17 cellular contexts compared by ENCODE assay signal in genomic region chr2:189336276-189336975, GRCh38.
"Had no signal": no experiment of that assay in that cellular context is flagged by ENCODE, and none has a peak within 500 bp of the region (broad histone marks: within the 10 kb centered on the region; RNA-seq: fewer than 3 reads in every experiment).

No MANE protein-coding gene starts in this region.

- H3K4me3 ChIP-seq: gastroesophageal sphincter, tibial nerve had no signal

- H3K9me3 ChIP-seq: gastroesophageal sphincter had no signal

- H3K9ac ChIP-seq: parathyroid adenoma had no signal

- DNase-seq: activated B cell treated with CpG ODN at 0.5 μM for 24 hours; activated CD4-positive, alpha-beta T cell treated with anti-CD3 and anti-CD28 coated beads, Interleukin-2, amount 10 ng/mL, durations not matched to agents 24 days and 14 days; activated naive CD4-positive, alpha-beta T cell treated with anti-CD3 and anti-CD28 coated beads for 36 hours; central memory CD4-positive, alpha-beta T cell; cortex of kidney; effector memory CD8-positive, alpha-beta T cell; erythroblast; kidney; left ventricle myocardium superior; retina; small intestine had no signal

- ATAC-seq: activated T-helper 17 cell treated with anti-CD3 and anti-CD28 coated beads, Interleukin-2, amount 50 U/mL, for 72 hours; effector memory CD8-positive, alpha-beta T cell; gastroesophageal sphincter; left ventricle myocardium superior; SK-N-SH treated with all-trans-retinoic acid at 6 μM for 48 hours; stimulated activated effector memory CD8-positive, alpha-beta T cell treated with anti-CD3 and anti-CD28 coated beads, Interleukin-12 subunit alpha, Interleukin-12 subunit beta, amount 100 ng/mL, for 72 hours had no signal

- H3K79me2 ChIP-seq: parathyroid adenoma had no signal

- H3K27me3 ChIP-seq: gastroesophageal sphincter, tibial nerve had no signal

- H2AFZ ChIP-seq: parathyroid adenoma had no signal

- H3K36me3 ChIP-seq: gastroesophageal sphincter, tibial nerve had no signal

- H3K27ac ChIP-seq: parathyroid adenoma, tibial nerve had no signal

- H3K4me1 ChIP-seq: parathyroid adenoma had no signal
